ENCODE assay signal across 2 cellular contexts in genomic region chr6:116180375-116180774, GRCh38.
A peak's percentile ranks its signal among the peaks of the same experiment; 100 is the strongest.
TF ChIP-seq lines count a peak whose summit lies in the region.

No MANE protein-coding gene starts in this region.

TF ChIP-seq in HepG2, 621 proteins besides CTCF, POLR2A, EP300 and RAD21:
- TF ChIP-seq MYNN (CRISPR knock-in tag; IDR thresholded peaks at IDR 0.05; ENCODE audit: low read depth) (no peak), CEBPB (IDR thresholded peaks at IDR 0.05; ENCODE audit: borderline replicate concordance, low read depth, low read length) (peak; percentile 71), ZSCAN20 (CRISPR knock-in tag; IDR thresholded peaks at IDR 0.05; ENCODE audit: borderline replicate concordance) (no peak), ESRRA (CRISPR knock-in tag; IDR thresholded peaks at IDR 0.05; ENCODE audit: low read depth) (no peak)

TF ChIP-seq in endothelial cell of umbilical vein, 7 proteins besides CTCF, POLR2A, EP300 and RAD21:
- TF ChIP-seq POLR2AphosphoS5 (IDR thresholded peaks at IDR 0.05; ENCODE audit: insufficient read depth, low read depth, low read length) (no peak), GATA2 (IDR thresholded peaks at IDR 0.05; ENCODE audit: insufficient read depth, insufficient read length, low read depth, low read length) (no peak), JUN (IDR thresholded peaks at IDR 0.05; ENCODE audit: borderline replicate concordance, insufficient read depth, insufficient read length, low read depth) (no peak), FOS (IDR thresholded peaks at IDR 0.05; ENCODE audit: borderline replicate concordance, insufficient read depth, low read length) (no peak), MYC (IDR thresholded peaks at IDR 0.05; ENCODE audit: low read depth, low read length) (no peak), EZH2 (IDR thresholded peaks at IDR 0.05; ENCODE audit: borderline replicate concordance, low read depth, low read length, severe bottlenecking) (no peak)
- TF ChIP-seq, protein P1, sequence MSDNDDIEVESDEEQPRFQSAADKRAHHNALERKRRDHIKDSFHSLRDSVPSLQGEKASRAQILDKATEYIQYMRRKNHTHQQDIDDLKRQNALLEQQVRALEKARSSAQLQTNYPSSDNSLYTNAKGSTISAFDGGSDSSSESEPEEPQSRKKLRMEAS (IDR thresholded peaks at IDR 0.05; ENCODE audit: insufficient read depth, insufficient read length) = no peak
TF ChIP-seq in endothelial cell of umbilical vein: peak in this region for 0.
